16 cellular contexts compared by ENCODE assay signal in genomic region chr4:108129226-108129625, GRCh38. TPM values are rescaled to one million over a fixed set of nuclear protein-coding genes. Genes with fewer than 3 reads are reported as not detected.
"Had no signal": no experiment of that assay in that cellular context is flagged by ENCODE, and none has a peak within 500 bp of the region (broad histone marks: within the 10 kb centered on the region; RNA-seq: fewer than 3 reads in every experiment).

No MANE protein-coding gene starts in this region.

- H3K4me1 ChIP-seq: left lung, sigmoid colon, upper lobe of left lung had no signal

- H3K27ac Mint-ChIP-seq: stimulated activated naive B cell treated with anti-CD40 and anti-IgM and Interleukin-4, amounts not matched to agents 10 μg/mL and 1 μg/mL and 100 μg/mL, for 72 hours had no signal

- H3K36me3 Mint-ChIP-seq: brain; stimulated activated naive B cell treated with anti-CD40 and anti-IgM and Interleukin-4, amounts not matched to agents 10 μg/mL and 1 μg/mL and 100 μg/mL, for 72 hours had no signal

- H3K4me1 Mint-ChIP-seq: central memory CD8-positive, alpha-beta T cell had no signal

- H3K4me3 Mint-ChIP-seq: brain; central memory CD8-positive, alpha-beta T cell; stimulated activated naive B cell treated with anti-CD40 and anti-IgM and Interleukin-4, amounts not matched to agents 10 μg/mL and 1 μg/mL and 100 μg/mL, for 72 hours had no signal

- ATAC-seq: left lung; stimulated activated naive B cell treated with anti-CD40 and anti-IgM and Interleukin-4, amounts not matched to agents 10 μg/mL and 1 μg/mL and 100 μg/mL, for 72 hours had no signal

- H3K9me3 ChIP-seq: left lung, sigmoid colon, upper lobe of left lung had no signal

- DNase-seq: activated CD4-positive, alpha-beta T cell treated with anti-CD3 and anti-CD28 coated beads for 48 hours; amniotic stem cell; cortex of kidney; effector memory CD4-positive, alpha-beta T cell; islet precursor cell; left lung; SHP77; sigmoid colon; stimulated activated CD4-positive, alpha-beta T cell treated with anti-CD3 and anti-CD28 coated beads, Interleukin-2, amount 100 ng/mL, for 24 hours; stimulated activated naive B cell treated with anti-CD40 and anti-IgM and Interleukin-4, amounts not matched to agents 10 μg/mL and 1 μg/mL and 100 μg/mL, for 72 hours; T1000; upper lobe of left lung; WERI-Rb-1 had no signal

- H3K9me3 Mint-ChIP-seq: brain; central memory CD8-positive, alpha-beta T cell; stimulated activated naive B cell treated with anti-CD40 and anti-IgM and Interleukin-4, amounts not matched to agents 10 μg/mL and 1 μg/mL and 100 μg/mL, for 72 hours had no signal

- H3K36me3 ChIP-seq: left lung, sigmoid colon, upper lobe of left lung, WERI-Rb-1 had no signal

- H3K4me3 ChIP-seq: left lung, sigmoid colon, upper lobe of left lung had no signal

- H3K27me3 ChIP-seq: left lung, upper lobe of left lung had no signal

- H3K27ac ChIP-seq: left lung, sigmoid colon, upper lobe of left lung, WERI-Rb-1 had no signal

- H3K27me3 Mint-ChIP-seq: brain; stimulated activated naive B cell treated with anti-CD40 and anti-IgM and Interleukin-4, amounts not matched to agents 10 μg/mL and 1 μg/mL and 100 μg/mL, for 72 hours had no signal

RNA-seq across cellular contexts. Expression of gene LEF1, which starts 39.5 kb away (rescaled TPM):
- total RNA-seq: pulmonary artery endothelial cell had no signal
